In genomic region chr20:53162251-53162835, GRCh38 we compare ENCODE assay signal across 8 cellular contexts.
DNase-seq lines count a peak whose midpoint lies in the region; ATAC-seq lines count a peak whose summit lies in the region.

No MANE protein-coding gene starts in this region.

- H2BK120ac ChIP-seq in trophoblast cell (ENCODE audit: insufficient read depth, low read length, poor library complexity): no peak overlapping the region

- H3K9me3 ChIP-seq in NT2/D1 (ENCODE audit: insufficient read depth, low read length) (no peaks in the 10 kb centered on the region), trophoblast cell (ENCODE audit: insufficient read depth, low read depth, low read length) (no peaks in the 10 kb centered on the region)

- H3K14ac ChIP-seq in trophoblast cell (ENCODE audit: low read length): no peak overlapping the region

- H3K4me3 ChIP-seq in NT2/D1 (ENCODE audit: insufficient read length, low read depth) (no peak overlapping the region), trophoblast cell (ENCODE audit: low read depth, low read length) (no peak overlapping the region)

- H4K8ac ChIP-seq in trophoblast cell (ENCODE audit: low read depth, low read length): peak overlapping the region; percentile 42

- H3K4me3 Mint-ChIP-seq in activated CD4-positive, alpha-beta T cell treated with anti-CD3 and anti-CD28 coated beads for 36 hours: no peak overlapping the region
- no peak overlapping the region for H3K4me3 Mint-ChIP-seq in activated naive CD4-positive, alpha-beta T cell treated with anti-CD3 and anti-CD28 coated beads for 36 hours

- peaks cover 32% of the 10 kb centered on the region for H3K4me1 Mint-ChIP-seq in activated CD4-positive, alpha-beta T cell treated with anti-CD3 and anti-CD28 coated beads for 36 hours
- peaks cover 26% of the 10 kb centered on the region for H3K4me1 Mint-ChIP-seq in activated naive CD4-positive, alpha-beta T cell treated with anti-CD3 and anti-CD28 coated beads for 36 hours (ENCODE audit: low read depth)

- no peak overlapping the region for H3K27ac ChIP-seq in trophoblast cell (ENCODE audit: low read depth, low read length)

- H3K4me1 ChIP-seq in NT2/D1 (ENCODE audit: insufficient read depth, insufficient read length): no peaks in the 10 kb centered on the region
- peaks cover 3% of the 10 kb centered on the region in 2 experiments for H3K4me1 ChIP-seq in trophoblast cell (ENCODE audit: control insufficient read depth in 1 of 2, insufficient read depth in 2 of 2, low read length in 2 of 2)

- no peak overlapping the region for H2BK12ac ChIP-seq in trophoblast cell (ENCODE audit: low read length)

- peak overlapping the region; percentile 37 for H2AFZ ChIP-seq in trophoblast cell (ENCODE audit: insufficient read depth, low read length, poor library complexity)

- CTCF ChIA-PET in activated CD4-positive, alpha-beta T cell treated with anti-CD3 and anti-CD28 coated beads for 36 hours (lab: Charles Lee): no interaction called here
- CTCF ChIA-PET in activated naive CD4-positive, alpha-beta T cell treated with anti-CD3 and anti-CD28 coated beads for 36 hours (lab: Charles Lee): no interaction called here

- H3K36me3 Mint-ChIP-seq in activated CD4-positive, alpha-beta T cell treated with anti-CD3 and anti-CD28 coated beads for 36 hours (ENCODE audit: low read depth): peaks cover 21% of the 10 kb centered on the region
- H3K36me3 Mint-ChIP-seq in activated naive CD4-positive, alpha-beta T cell treated with anti-CD3 and anti-CD28 coated beads for 36 hours (ENCODE audit: low read depth): peaks cover 17% of the 10 kb centered on the region

- no peak overlapping the region for H3K23ac ChIP-seq in trophoblast cell (ENCODE audit: low read length)

- peak overlapping the region; percentile 8 for H3K27ac Mint-ChIP-seq in activated CD4-positive, alpha-beta T cell treated with anti-CD3 and anti-CD28 coated beads for 36 hours
- H3K27ac Mint-ChIP-seq in activated naive CD4-positive, alpha-beta T cell treated with anti-CD3 and anti-CD28 coated beads for 36 hours: no peak overlapping the region

- no peak overlapping the region for H2BK5ac ChIP-seq in trophoblast cell (ENCODE audit: low read depth, low read length, poor library complexity)

- H3K79me1 ChIP-seq in trophoblast cell (ENCODE audit: low read length): no peaks in the 10 kb centered on the region

- peak overlapping the region; percentile 32 for H4K91ac ChIP-seq in trophoblast cell (ENCODE audit: low read depth, low read length)

- no peak overlapping the region for H3K18ac ChIP-seq in trophoblast cell (ENCODE audit: low read length)

- H3K4me2 ChIP-seq in trophoblast cell (ENCODE audit: low read length): peak overlapping the region; percentile 49

- no peak overlapping the region for H2AK5ac ChIP-seq in trophoblast cell (ENCODE audit: low read length)

- H3K79me2 ChIP-seq in trophoblast cell (ENCODE audit: control insufficient read depth, insufficient read depth, low read length, poor library complexity): no peaks in the 10 kb centered on the region

- peak; percentile 38 for DNase-seq in activated CD4-positive, alpha-beta T cell treated with anti-CD3 and anti-CD28 coated beads for 36 hours
- no peak for DNase-seq in activated CD4-positive, alpha-beta T cell treated with anti-CD3 and anti-CD28 coated beads for 48 hours
- DNase-seq in NT2/D1 (ENCODE audit: low read depth, low spot score): peak; percentile 57
- peak; percentile 2 for DNase-seq in fibroblast of gingiva (ENCODE audit: low read depth)
- DNase-seq in trophoblast cell: peak; percentile 84 to 90
- DNase-seq in activated naive CD4-positive, alpha-beta T cell treated with anti-CD3 and anti-CD28 coated beads for 36 hours: no peak

- intact Hi-C loops in activated CD4-positive, alpha-beta T cell treated with anti-CD3 and anti-CD28 coated beads for 36 hours (cut with DNase I, micrococcal nuclease): no loop called here
- intact Hi-C loops in activated naive CD4-positive, alpha-beta T cell treated with anti-CD3 and anti-CD28 coated beads for 36 hours (cut with micrococcal nuclease): no loop called here

- no peaks in the 10 kb centered on the region for H3K36me3 ChIP-seq in NT2/D1 (ENCODE audit: insufficient read depth, insufficient read length, low read length)
- H3K36me3 ChIP-seq in trophoblast cell (ENCODE audit: control insufficient read depth in 1 of 2, insufficient read depth in 2 of 2, low read length in 2 of 2): no peaks in the 10 kb centered on the region

- H3K27me3 ChIP-seq in NT2/D1 (ENCODE audit: insufficient read depth, insufficient read length): no peaks in the 10 kb centered on the region
- no peaks in the 10 kb centered on the region for H3K27me3 ChIP-seq in trophoblast cell (ENCODE audit: insufficient read depth, low read length)

- H4K12ac ChIP-seq in trophoblast cell (ENCODE audit: low read depth, low read length): no peak overlapping the region

- H3K27me3 Mint-ChIP-seq in activated CD4-positive, alpha-beta T cell treated with anti-CD3 and anti-CD28 coated beads for 36 hours: no peaks in the 10 kb centered on the region
- H3K27me3 Mint-ChIP-seq in activated naive CD4-positive, alpha-beta T cell treated with anti-CD3 and anti-CD28 coated beads for 36 hours (ENCODE audit: low read depth): no peaks in the 10 kb centered on the region

- H3K9me3 Mint-ChIP-seq in activated CD4-positive, alpha-beta T cell treated with anti-CD3 and anti-CD28 coated beads for 36 hours (ENCODE audit: low read depth): peaks cover 3% of the 10 kb centered on the region
- no peaks in the 10 kb centered on the region for H3K9me3 Mint-ChIP-seq in activated naive CD4-positive, alpha-beta T cell treated with anti-CD3 and anti-CD28 coated beads for 36 hours

- no CpG with 5 or more reads among the region's 13 CpGs for WGBS in trophoblast cell (ENCODE audit: extremely low coverage, insufficient coverage, insufficient read length)

- no peak overlapping the region for H3K9ac ChIP-seq in NT2/D1 (ENCODE audit: insufficient read length, low read depth)
- no peak overlapping the region for H3K9ac ChIP-seq in trophoblast cell (ENCODE audit: low read length)

- no peak overlapping the region for H3K4ac ChIP-seq in trophoblast cell (ENCODE audit: low read depth, low read length)

- POLR2A ChIA-PET in activated CD4-positive, alpha-beta T cell treated with anti-CD3 and anti-CD28 coated beads for 36 hours (lab: Charles Lee): no interaction called here

- ATAC-seq in activated CD4-positive, alpha-beta T cell treated with anti-CD3 and anti-CD28 coated beads for 36 hours: peak; percentile 40
- no peak for ATAC-seq in HG03342 (IDR thresholded peaks at IDR 0.05; ENCODE audit: unreplicated experiment)
- no peak for ATAC-seq in HG02870 (IDR thresholded peaks at IDR 0.05; ENCODE audit: unreplicated experiment)

Comparison
In these comparisons a context has a peak if more than half of its experiments do, and no peak if none do; other contexts are left out.
1. DNase-seq: peak in activated CD4-positive, alpha-beta T cell treated with anti-CD3 and anti-CD28 coated beads for 36 hours (single experiment), NT2/D1 (single experiment), fibroblast of gingiva (single experiment) and trophoblast cell (2 of 2); none in activated CD4-positive, alpha-beta T cell treated with anti-CD3 and anti-CD28 coated beads for 48 hours (single experiment) and activated naive CD4-positive, alpha-beta T cell treated with anti-CD3 and anti-CD28 coated beads for 36 hours (single experiment).